3 cellular contexts compared by ENCODE assay signal in the genomic region with DNA sequence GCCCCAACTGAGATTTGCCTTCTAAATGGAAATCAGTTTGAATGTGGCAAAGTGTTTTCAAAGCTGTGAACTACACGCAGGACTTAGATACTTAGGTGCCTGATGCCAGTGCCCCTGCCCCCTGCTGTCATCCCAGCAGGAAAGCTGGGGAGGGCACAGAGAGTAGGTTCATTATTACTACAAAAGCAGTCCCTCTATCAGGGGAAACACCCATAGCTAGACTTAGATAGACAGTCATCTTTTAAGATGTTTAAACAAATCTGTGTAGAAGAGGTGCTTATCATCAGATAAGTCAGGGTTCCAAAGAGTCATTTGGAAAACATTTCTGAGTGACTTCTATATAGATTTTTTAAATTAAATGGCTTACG.
TF ChIP-seq lines count a peak whose summit lies in the region.

No MANE protein-coding gene starts in this region.

TF ChIP-seq in SK-N-SH, 30 proteins besides CTCF, POLR2A, EP300 and RAD21:
- TF ChIP-seq NFIC (IDR thresholded peaks at IDR 0.05; ENCODE audit: borderline replicate concordance) (no peak), EZH2phosphoT487 (IDR thresholded peaks at IDR 0.05; ENCODE audit: borderline replicate concordance, low read depth) (no peak)
- TF ChIP-seq, protein P1, sequence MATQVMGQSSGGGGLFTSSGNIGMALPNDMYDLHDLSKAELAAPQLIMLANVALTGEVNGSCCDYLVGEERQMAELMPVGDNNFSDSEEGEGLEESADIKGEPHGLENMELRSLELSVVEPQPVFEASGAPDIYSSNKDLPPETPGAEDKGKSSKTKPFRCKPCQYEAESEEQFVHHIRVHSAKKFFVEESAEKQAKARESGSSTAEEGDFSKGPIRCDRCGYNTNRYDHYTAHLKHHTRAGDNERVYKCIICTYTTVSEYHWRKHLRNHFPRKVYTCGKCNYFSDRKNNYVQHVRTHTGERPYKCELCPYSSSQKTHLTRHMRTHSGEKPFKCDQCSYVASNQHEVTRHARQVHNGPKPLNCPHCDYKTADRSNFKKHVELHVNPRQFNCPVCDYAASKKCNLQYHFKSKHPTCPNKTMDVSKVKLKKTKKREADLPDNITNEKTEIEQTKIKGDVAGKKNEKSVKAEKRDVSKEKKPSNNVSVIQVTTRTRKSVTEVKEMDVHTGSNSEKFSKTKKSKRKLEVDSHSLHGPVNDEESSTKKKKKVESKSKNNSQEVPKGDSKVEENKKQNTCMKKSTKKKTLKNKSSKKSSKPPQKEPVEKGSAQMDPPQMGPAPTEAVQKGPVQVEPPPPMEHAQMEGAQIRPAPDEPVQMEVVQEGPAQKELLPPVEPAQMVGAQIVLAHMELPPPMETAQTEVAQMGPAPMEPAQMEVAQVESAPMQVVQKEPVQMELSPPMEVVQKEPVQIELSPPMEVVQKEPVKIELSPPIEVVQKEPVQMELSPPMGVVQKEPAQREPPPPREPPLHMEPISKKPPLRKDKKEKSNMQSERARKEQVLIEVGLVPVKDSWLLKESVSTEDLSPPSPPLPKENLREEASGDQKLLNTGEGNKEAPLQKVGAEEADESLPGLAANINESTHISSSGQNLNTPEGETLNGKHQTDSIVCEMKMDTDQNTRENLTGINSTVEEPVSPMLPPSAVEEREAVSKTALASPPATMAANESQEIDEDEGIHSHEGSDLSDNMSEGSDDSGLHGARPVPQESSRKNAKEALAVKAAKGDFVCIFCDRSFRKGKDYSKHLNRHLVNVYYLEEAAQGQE (IDR thresholded peaks at IDR 0.05; ENCODE audit: low read depth, low read length): no peak

TF ChIP-seq in SK-N-SH treated with all-trans-retinoic acid at 6 μM for 48 hours, 23 proteins besides CTCF, POLR2A, EP300 and RAD21 (continues in another document):
- TF ChIP-seq, protein P2, sequence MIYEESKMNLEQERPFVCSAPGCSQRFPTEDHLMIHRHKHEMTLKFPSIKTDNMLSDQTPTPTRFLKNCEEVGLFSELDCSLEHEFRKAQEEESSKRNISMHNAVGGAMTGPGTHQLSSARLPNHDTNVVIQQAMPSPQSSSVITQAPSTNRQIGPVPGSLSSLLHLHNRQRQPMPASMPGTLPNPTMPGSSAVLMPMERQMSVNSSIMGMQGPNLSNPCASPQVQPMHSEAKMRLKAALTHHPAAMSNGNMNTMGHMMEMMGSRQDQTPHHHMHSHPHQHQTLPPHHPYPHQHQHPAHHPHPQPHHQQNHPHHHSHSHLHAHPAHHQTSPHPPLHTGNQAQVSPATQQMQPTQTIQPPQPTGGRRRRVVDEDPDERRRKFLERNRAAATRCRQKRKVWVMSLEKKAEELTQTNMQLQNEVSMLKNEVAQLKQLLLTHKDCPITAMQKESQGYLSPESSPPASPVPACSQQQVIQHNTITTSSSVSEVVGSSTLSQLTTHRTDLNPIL (CRISPR knock-in tag; IDR thresholded peaks at IDR 0.05; ENCODE audit: low read depth): no peak
- TF ChIP-seq, protein P3, sequence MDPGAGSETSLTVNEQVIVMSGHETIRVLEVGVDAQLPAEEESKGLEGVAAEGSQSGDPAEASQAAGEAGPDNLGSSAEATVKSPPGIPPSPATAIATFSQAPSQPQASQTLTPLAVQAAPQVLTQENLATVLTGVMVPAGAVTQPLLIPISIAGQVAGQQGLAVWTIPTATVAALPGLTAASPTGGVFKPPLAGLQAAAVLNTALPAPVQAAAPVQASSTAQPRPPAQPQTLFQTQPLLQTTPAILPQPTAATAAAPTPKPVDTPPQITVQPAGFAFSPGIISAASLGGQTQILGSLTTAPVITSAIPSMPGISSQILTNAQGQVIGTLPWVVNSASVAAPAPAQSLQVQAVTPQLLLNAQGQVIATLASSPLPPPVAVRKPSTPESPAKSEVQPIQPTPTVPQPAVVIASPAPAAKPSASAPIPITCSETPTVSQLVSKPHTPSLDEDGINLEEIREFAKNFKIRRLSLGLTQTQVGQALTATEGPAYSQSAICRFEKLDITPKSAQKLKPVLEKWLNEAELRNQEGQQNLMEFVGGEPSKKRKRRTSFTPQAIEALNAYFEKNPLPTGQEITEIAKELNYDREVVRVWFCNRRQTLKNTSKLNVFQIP (CRISPR knock-in tag; IDR thresholded peaks at IDR 0.05; ENCODE audit: borderline replicate concordance, low read depth): no peak
- no peak for TF ChIP-seq TCF4 (CRISPR knock-in tag; IDR thresholded peaks at IDR 0.05; ENCODE audit: borderline replicate concordance)
- no peak for TF ChIP-seq BACH2 (CRISPR knock-in tag; IDR thresholded peaks at IDR 0.05; ENCODE audit: borderline replicate concordance)
- TF ChIP-seq ZC3H10 (CRISPR knock-in tag; IDR thresholded peaks at IDR 0.05): no peak
- no peak for TF ChIP-seq ZNF70 (CRISPR knock-in tag; IDR thresholded peaks at IDR 0.05)
- TF ChIP-seq GLIS3 (CRISPR knock-in tag; IDR thresholded peaks at IDR 0.05): no peak
- TF ChIP-seq ZFP30 (CRISPR knock-in tag; IDR thresholded peaks at IDR 0.05): no peak
- TF ChIP-seq ZNF565 (CRISPR knock-in tag; conservative IDR thresholded peaks at IDR 0.05; ENCODE audit: low read depth): no peak
- TF ChIP-seq CSDC2 (CRISPR knock-in tag; IDR thresholded peaks at IDR 0.05): no peak
- TF ChIP-seq ZNF8 (CRISPR knock-in tag; IDR thresholded peaks at IDR 0.05): no peak
- TF ChIP-seq PPARA (CRISPR knock-in tag; IDR thresholded peaks at IDR 0.05; ENCODE audit: borderline replicate concordance): no peak
- no peak for TF ChIP-seq TOX (CRISPR knock-in tag; IDR thresholded peaks at IDR 0.05; ENCODE audit: borderline replicate concordance)
- TF ChIP-seq, protein P4, sequence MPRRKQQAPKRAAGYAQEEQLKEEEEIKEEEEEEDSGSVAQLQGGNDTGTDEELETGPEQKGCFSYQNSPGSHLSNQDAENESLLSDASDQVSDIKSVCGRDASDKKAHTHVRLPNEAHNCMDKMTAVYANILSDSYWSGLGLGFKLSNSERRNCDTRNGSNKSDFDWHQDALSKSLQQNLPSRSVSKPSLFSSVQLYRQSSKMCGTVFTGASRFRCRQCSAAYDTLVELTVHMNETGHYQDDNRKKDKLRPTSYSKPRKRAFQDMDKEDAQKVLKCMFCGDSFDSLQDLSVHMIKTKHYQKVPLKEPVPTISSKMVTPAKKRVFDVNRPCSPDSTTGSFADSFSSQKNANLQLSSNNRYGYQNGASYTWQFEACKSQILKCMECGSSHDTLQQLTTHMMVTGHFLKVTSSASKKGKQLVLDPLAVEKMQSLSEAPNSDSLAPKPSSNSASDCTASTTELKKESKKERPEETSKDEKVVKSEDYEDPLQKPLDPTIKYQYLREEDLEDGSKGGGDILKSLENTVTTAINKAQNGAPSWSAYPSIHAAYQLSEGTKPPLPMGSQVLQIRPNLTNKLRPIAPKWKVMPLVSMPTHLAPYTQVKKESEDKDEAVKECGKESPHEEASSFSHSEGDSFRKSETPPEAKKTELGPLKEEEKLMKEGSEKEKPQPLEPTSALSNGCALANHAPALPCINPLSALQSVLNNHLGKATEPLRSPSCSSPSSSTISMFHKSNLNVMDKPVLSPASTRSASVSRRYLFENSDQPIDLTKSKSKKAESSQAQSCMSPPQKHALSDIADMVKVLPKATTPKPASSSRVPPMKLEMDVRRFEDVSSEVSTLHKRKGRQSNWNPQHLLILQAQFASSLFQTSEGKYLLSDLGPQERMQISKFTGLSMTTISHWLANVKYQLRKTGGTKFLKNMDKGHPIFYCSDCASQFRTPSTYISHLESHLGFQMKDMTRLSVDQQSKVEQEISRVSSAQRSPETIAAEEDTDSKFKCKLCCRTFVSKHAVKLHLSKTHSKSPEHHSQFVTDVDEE (CRISPR knock-in tag; IDR thresholded peaks at IDR 0.05): no peak
- no peak for TF ChIP-seq ESRRG (CRISPR knock-in tag; IDR thresholded peaks at IDR 0.05)
- no peak for TF ChIP-seq ARNTL (CRISPR knock-in tag; IDR thresholded peaks at IDR 0.05; ENCODE audit: borderline replicate concordance, low read depth)
- no peak for TF ChIP-seq ISL1 (CRISPR knock-in tag; IDR thresholded peaks at IDR 0.05)
- no peak for TF ChIP-seq RARB (CRISPR knock-in tag; IDR thresholded peaks at IDR 0.05)

TF ChIP-seq in H1, 55 proteins besides CTCF, POLR2A, EP300 and RAD21:
- TF ChIP-seq, protein P5, sequence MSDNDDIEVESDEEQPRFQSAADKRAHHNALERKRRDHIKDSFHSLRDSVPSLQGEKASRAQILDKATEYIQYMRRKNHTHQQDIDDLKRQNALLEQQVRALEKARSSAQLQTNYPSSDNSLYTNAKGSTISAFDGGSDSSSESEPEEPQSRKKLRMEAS (IDR thresholded peaks at IDR 0.05): no peak
TF ChIP-seq in H1: peak in this region for 0.
